10 cellular contexts compared by ENCODE assay signal in the genomic region with DNA sequence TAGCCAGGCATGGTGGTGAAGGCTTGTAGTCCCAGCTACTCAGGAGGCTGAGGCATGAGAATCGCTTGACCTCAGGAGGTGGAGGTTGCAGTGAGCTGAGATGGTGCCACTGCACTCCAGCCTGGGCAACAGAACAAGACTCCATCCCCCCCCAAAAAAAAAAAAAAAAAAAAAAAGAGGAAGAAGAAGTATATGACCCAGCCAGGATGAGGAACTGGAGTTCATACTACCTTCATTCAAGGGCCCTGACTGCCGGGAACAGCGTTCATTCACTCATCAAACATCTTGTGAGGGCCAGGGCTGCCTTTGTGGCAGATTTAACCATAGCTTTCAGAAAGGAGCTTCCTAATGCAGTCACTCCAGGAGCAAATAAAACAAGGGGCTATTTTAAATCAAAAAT.
DNase-seq lines count a peak whose midpoint lies in the region; ATAC-seq and TF ChIP-seq lines count a peak whose summit lies in the region.
"Had no signal": no experiment of that assay in that cellular context is flagged by ENCODE, and none has a peak within 500 bp of the region (broad histone marks: within the 10 kb centered on the region; RNA-seq: fewer than 3 reads in every experiment).

No MANE protein-coding gene starts in this region.

- no peak for DNase-seq in activated T-cell treated with anti-CD3 and anti-CD28 coated beads, Interleukin-2, amount 50 U/mL, for 72 hours
- no peak for DNase-seq in activated T-cell treated with anti-CD3 and anti-CD28 coated beads, Interleukin-2, amount 50 U/mL, for 48 hours
- no peak for DNase-seq in mesenchymal stem cell
- no peak for DNase-seq in transverse colon
- no peak for DNase-seq in prostate gland (ENCODE audit: low spot score)
- DNase-seq in amniotic stem cell (lab: John Stamatoyannopoulos, UW) = no peak
- DNase-seq: NCI-H187 treated with DMSO at 0.1 percent for 48 hours; stimulated activated CD4-positive, alpha-beta T cell treated with anti-CD3 and anti-CD28 coated beads, Interleukin-2, amount 100 ng/mL, for 48 hours had no signal

- H2AK5ac ChIP-seq in mesenchymal stem cell (ENCODE audit: low read length, severe bottlenecking) = no peak overlapping the region

- H2BK120ac ChIP-seq in mesenchymal stem cell (ENCODE audit: low read depth, low read length) = peak overlapping the region; percentile 64

- no peak overlapping the region for H2BK15ac ChIP-seq in mesenchymal stem cell (ENCODE audit: low read depth, poor library complexity, severe bottlenecking)

- TF ChIP-seq CTCF in transverse colon (IDR thresholded peaks at IDR 0.05) (no peak), prostate gland (IDR thresholded peaks at IDR 0.05) (no peak)

- H3K14ac ChIP-seq in mesenchymal stem cell (ENCODE audit: low read length in 2 of 2) = no peak overlapping the region

- H2AFZ ChIP-seq in mesenchymal stem cell (ENCODE audit: low read depth, low read length) = no peak overlapping the region

- H3K18ac ChIP-seq in mesenchymal stem cell (ENCODE audit: low read depth in 1 of 2, low read length in 2 of 2) = peak overlapping the region; percentile 59 to 64

- H3K4me1 ChIP-seq in mesenchymal stem cell (ENCODE audit: control insufficient read depth, insufficient read depth, low read depth, low read length) (peaks cover 38% of the 10 kb centered on the region), transverse colon (peaks cover 6 to 52% (median 15%) of the 10 kb centered on the region in 4 donors), prostate gland (replicated peaks) (no peaks in the 10 kb centered on the region)

- WGBS in mesenchymal stem cell = 77% methylated on average over 2 of the region's 3 CpGs
- 77% methylated on average over 3 of the region's 3 CpGs; no CpG with 5 or more reads in 1 of the 2 donors for WGBS in transverse colon (ENCODE audit: low coverage in 1 of 2), 2 donors
- WGBS in prostate gland = 85% methylated on average over 3 of the region's 3 CpGs

- H3K4me3 Mint-ChIP-seq in activated T-cell treated with anti-CD3 and anti-CD28 coated beads, Interleukin-2, amount 50 U/mL, for 72 hours = peak overlapping the region; percentile 76 to 91
- H3K4me3 Mint-ChIP-seq in activated naive CD8-positive, alpha-beta T cell = peak overlapping the region; percentile 85

- no peaks in the 10 kb centered on the region for H3K36me3 Mint-ChIP-seq in activated T-cell treated with anti-CD3 and anti-CD28 coated beads, Interleukin-2, amount 50 U/mL, for 72 hours (ENCODE audit: insufficient read depth in 2 of 2)
- no peaks in the 10 kb centered on the region for H3K36me3 Mint-ChIP-seq in activated naive CD8-positive, alpha-beta T cell

- H3K4me3 ChIP-seq in mesenchymal stem cell (ENCODE audit: insufficient read depth in 1 of 2, low read depth in 1 of 2, low read length in 2 of 2) (peak overlapping the region in 1 of 2 experiments; percentile 72), transverse colon (no peak overlapping the region), prostate gland (no peak overlapping the region)

- in situ Hi-C loops in transverse colon (cut with MboI; ENCODE audit: low pct_ligation_motif_present in 1 of 4, low pct_unique_long_range_greater_than_20kb in 1 of 4, low sequenced_read_pairs in 3 of 4) = loop anchor here in 2 of 4 donors (10.0 to 25.0 kb wide), 2 partner anchors 264 to 276 kb away; no protein-coding TSS in a partner anchor

- TF ChIP-seq POLR2A in transverse colon (IDR thresholded peaks at IDR 0.05) = no peak
- TF ChIP-seq POLR2A in prostate gland (IDR thresholded peaks at IDR 0.05) = no peak

- peak overlapping the region in 1 of 2 experiments; percentile 82 for H3K4ac ChIP-seq in mesenchymal stem cell (ENCODE audit: low read depth in 1 of 2, low read length in 2 of 2)

- intact Hi-C loops in transverse colon (cut with DNase I; ENCODE audit: low total_unique reads) (loop anchor here (5.0 kb wide), 3 partner anchors 69 to 259 kb away; no protein-coding TSS in a partner anchor), prostate gland (cut with DNase I) (loop anchor here (5.0 kb wide), 2 partner anchors 146 to 254 kb away; no protein-coding TSS in a partner anchor)

- no peak overlapping the region for H4K91ac ChIP-seq in mesenchymal stem cell (ENCODE audit: low read length)

- H3K4me2 ChIP-seq in mesenchymal stem cell (ENCODE audit: low read length, poor library complexity, severe bottlenecking) = peak overlapping the region; percentile 86

- H2BK12ac ChIP-seq in mesenchymal stem cell (ENCODE audit: low read length in 2 of 2) = peak overlapping the region; percentile 92 to 97

- H3K36me3 ChIP-seq in mesenchymal stem cell (ENCODE audit: control insufficient read depth in 1 of 2, insufficient read depth in 2 of 2, low read depth in 1 of 2, low read length in 2 of 2) (peaks cover 0 to 4% of the 10 kb centered on the region in 2 experiments), transverse colon (no peaks in the 10 kb centered on the region), prostate gland (no peaks in the 10 kb centered on the region)

- H2BK5ac ChIP-seq in mesenchymal stem cell (ENCODE audit: low read depth, low read length, poor library complexity, severe bottlenecking) = no peak overlapping the region

- H4K8ac ChIP-seq in mesenchymal stem cell (ENCODE audit: low read length) = peak overlapping the region; percentile 74

- H3K4me1 Mint-ChIP-seq in activated T-cell treated with anti-CD3 and anti-CD28 coated beads, Interleukin-2, amount 50 U/mL, for 72 hours (ENCODE audit: low read depth) = peaks cover 58% of the 10 kb centered on the region
- H3K4me1 Mint-ChIP-seq in activated naive CD8-positive, alpha-beta T cell (ENCODE audit: low read depth) = peaks cover 44% of the 10 kb centered on the region

- no peak overlapping the region for H3K27ac Mint-ChIP-seq in activated T-cell treated with anti-CD3 and anti-CD28 coated beads, Interleukin-2, amount 50 U/mL, for 72 hours
- H3K27ac Mint-ChIP-seq in activated naive CD8-positive, alpha-beta T cell = no peak overlapping the region

- H3K27ac ChIP-seq in mesenchymal stem cell (ENCODE audit: low read length, poor library complexity, severe bottlenecking) (no peak overlapping the region), transverse colon (peak overlapping the region; percentile 64 to 79 (median 66)), prostate gland (peak overlapping the region in 1 of 2 donors; percentile 70)

- no peak for ATAC-seq in activated T-cell treated with anti-CD3 and anti-CD28 coated beads, Interleukin-2, amount 50 U/mL, for 72 hours (replicated peaks in 1 of 2)
- no peak for ATAC-seq in HG03520 (IDR thresholded peaks at IDR 0.05; ENCODE audit: unreplicated experiment)

- H3K9me3 Mint-ChIP-seq in activated T-cell treated with anti-CD3 and anti-CD28 coated beads, Interleukin-2, amount 50 U/mL, for 72 hours = no peaks in the 10 kb centered on the region
- H3K9me3 Mint-ChIP-seq in activated naive CD8-positive, alpha-beta T cell (ENCODE audit: low read depth) = no peaks in the 10 kb centered on the region

- peak overlapping the region; percentile 76 for H3K9ac ChIP-seq in mesenchymal stem cell (ENCODE audit: low read length)

- TF ChIP-seq EP300 in transverse colon (IDR thresholded peaks at IDR 0.05; ENCODE audit: low read depth) = no peak

- H3K9me3 ChIP-seq in mesenchymal stem cell (ENCODE audit: control insufficient read depth, low read length) (no peaks in the 10 kb centered on the region), transverse colon (no peaks in the 10 kb centered on the region), prostate gland (no peaks in the 10 kb centered on the region)

- no peak overlapping the region for H3K23ac ChIP-seq in mesenchymal stem cell (ENCODE audit: low read length in 2 of 2)

- peaks cover 1% of the 10 kb centered on the region for H3K79me1 ChIP-seq in mesenchymal stem cell (replicated peaks; ENCODE audit: low read length, poor library complexity, severe bottlenecking)

- H3K27me3 ChIP-seq in mesenchymal stem cell (ENCODE audit: control insufficient read depth in 1 of 2, insufficient read depth in 1 of 2, low read length in 2 of 2) = no peaks in the 10 kb centered on the region
- H3K27me3 ChIP-seq in transverse colon = no peaks in the 10 kb centered on the region
- no peaks in the 10 kb centered on the region for H3K27me3 ChIP-seq in prostate gland (replicated peaks; ENCODE audit: insufficient read depth)

- H3K27me3 Mint-ChIP-seq in activated T-cell treated with anti-CD3 and anti-CD28 coated beads, Interleukin-2, amount 50 U/mL, for 72 hours (ENCODE audit: low read depth) = no peaks in the 10 kb centered on the region
- no peaks in the 10 kb centered on the region for H3K27me3 Mint-ChIP-seq in activated naive CD8-positive, alpha-beta T cell
